ENCODE assay signal across 9 cellular contexts in genomic region chr12:109878749-109879148, GRCh38. TPM values are rescaled to one million over a fixed set of nuclear protein-coding genes. Genes with fewer than 3 reads are reported as not detected.
DNase-seq lines count a peak whose midpoint lies in the region; ATAC-seq lines count a peak whose summit lies in the region.
"Had no signal": no experiment of that assay in that cellular context is flagged by ENCODE, and none has a peak within 500 bp of the region (broad histone marks: within the 10 kb centered on the region; RNA-seq: fewer than 3 reads in every experiment).

No MANE protein-coding gene starts in this region.

- no peak overlapping the region for H3K27ac Mint-ChIP-seq in T-helper 2 cell treated with Interferon-gamma antibody and Interleukin-4, amounts not matched to agents 5 μg/mL and 100 μg/mL, for 36 hours
- H3K27ac Mint-ChIP-seq in activated T-helper 2 cell treated with anti-CD3 and anti-CD28 coated beads, Interferon-gamma antibody, Interleukin-2, Interleukin-4, amounts not matched to agents 10 μg/mL and 5 μg/mL and 100 μg/mL, durations not matched to agents 14 hours and 24 hours and 36 hours, result no peak overlapping the region
- H3K27ac Mint-ChIP-seq in stimulated activated naive CD8-positive, alpha-beta T cell treated with anti-CD3 and anti-CD28 coated beads, Interleukin-15, amount 100 ng/mL, for 72 hours, result peak overlapping the region in 1 of 2 donors; percentile 42

- peaks cover 10% of the 10 kb centered on the region for H3K27me3 Mint-ChIP-seq in T-helper 2 cell treated with Interferon-gamma antibody and Interleukin-4, amounts not matched to agents 5 μg/mL and 100 μg/mL, for 36 hours (ENCODE audit: low read depth)
- peaks cover 6% of the 10 kb centered on the region for H3K27me3 Mint-ChIP-seq in activated T-helper 2 cell treated with anti-CD3 and anti-CD28 coated beads, Interferon-gamma antibody, Interleukin-2, Interleukin-4, amounts not matched to agents 10 μg/mL and 5 μg/mL and 100 μg/mL, durations not matched to agents 14 hours and 24 hours and 36 hours (ENCODE audit: low read depth)
- H3K27me3 Mint-ChIP-seq in stimulated activated naive CD8-positive, alpha-beta T cell treated with anti-CD3 and anti-CD28 coated beads, Interleukin-15, amount 100 ng/mL, for 72 hours, result no peaks in the 10 kb centered on the region

- no peak overlapping the region for H3K27ac ChIP-seq in iPS-20b (ENCODE audit: low read length)

- peak overlapping the region; percentile 96 for H3K4me3 Mint-ChIP-seq in T-helper 2 cell treated with Interferon-gamma antibody and Interleukin-4, amounts not matched to agents 5 μg/mL and 100 μg/mL, for 36 hours
- H3K4me3 Mint-ChIP-seq in activated T-helper 2 cell treated with anti-CD3 and anti-CD28 coated beads, Interferon-gamma antibody, Interleukin-2, Interleukin-4, amounts not matched to agents 10 μg/mL and 5 μg/mL and 100 μg/mL, durations not matched to agents 14 hours and 24 hours and 36 hours (ENCODE audit: low read depth), result peak overlapping the region; percentile 94
- H3K4me3 Mint-ChIP-seq in stimulated activated naive CD8-positive, alpha-beta T cell treated with anti-CD3 and anti-CD28 coated beads, Interleukin-15, amount 100 ng/mL, for 72 hours, result peak overlapping the region; percentile 88 to 92

- H3K9me3 ChIP-seq in iPS-20b (ENCODE audit: insufficient read depth, low read depth, low read length), result no peaks in the 10 kb centered on the region

- H3K4me3 ChIP-seq in iPS-20b (ENCODE audit: low read length), result peak overlapping the region; percentile 80

- no peaks in the 10 kb centered on the region for H3K36me3 Mint-ChIP-seq in T-helper 2 cell treated with Interferon-gamma antibody and Interleukin-4, amounts not matched to agents 5 μg/mL and 100 μg/mL, for 36 hours (ENCODE audit: low read depth)
- H3K36me3 Mint-ChIP-seq in activated T-helper 2 cell treated with anti-CD3 and anti-CD28 coated beads, Interferon-gamma antibody, Interleukin-2, Interleukin-4, amounts not matched to agents 10 μg/mL and 5 μg/mL and 100 μg/mL, durations not matched to agents 14 hours and 24 hours and 36 hours (ENCODE audit: low read depth), result no peaks in the 10 kb centered on the region

- no peaks in the 10 kb centered on the region for H3K36me3 ChIP-seq in iPS-20b (ENCODE audit: insufficient read depth, low read depth, low read length)

- peaks cover 35% of the 10 kb centered on the region for H3K4me1 Mint-ChIP-seq in T-helper 2 cell treated with Interferon-gamma antibody and Interleukin-4, amounts not matched to agents 5 μg/mL and 100 μg/mL, for 36 hours (ENCODE audit: low read depth)
- H3K4me1 Mint-ChIP-seq in activated T-helper 2 cell treated with anti-CD3 and anti-CD28 coated beads, Interferon-gamma antibody, Interleukin-2, Interleukin-4, amounts not matched to agents 10 μg/mL and 5 μg/mL and 100 μg/mL, durations not matched to agents 14 hours and 24 hours and 36 hours (ENCODE audit: low read depth), result peaks cover 41% of the 10 kb centered on the region
- H3K4me1 Mint-ChIP-seq in stimulated activated naive CD8-positive, alpha-beta T cell treated with anti-CD3 and anti-CD28 coated beads, Interleukin-15, amount 100 ng/mL, for 72 hours, result peaks cover 54% of the 10 kb centered on the region

- H3K27me3 ChIP-seq in iPS-20b (ENCODE audit: insufficient read depth, low read length), result peaks cover 23% of the 10 kb centered on the region

- no peak for ATAC-seq in stimulated activated naive CD8-positive, alpha-beta T cell treated with anti-CD3 and anti-CD28 coated beads, Interleukin-15, amount 100 ng/mL, for 72 hours
- ATAC-seq in HG02642 (IDR thresholded peaks at IDR 0.05; ENCODE audit: poor library complexity, unreplicated experiment), result no peak
- no peak for ATAC-seq in HG03439 (IDR thresholded peaks at IDR 0.05; ENCODE audit: unreplicated experiment)

- peak overlapping the region; percentile 72; the same call in 1 of the 2 replicates for H3K9ac ChIP-seq in iPS-20b (ENCODE audit: low read depth, low read length)

- H3K4me1 ChIP-seq in iPS-20b (ENCODE audit: insufficient read depth, low read length), result peaks cover 15% of the 10 kb centered on the region

- intact Hi-C loops in activated T-helper 2 cell treated with anti-CD3 and anti-CD28 coated beads, Interferon-gamma antibody, Interleukin-2, Interleukin-4, amounts not matched to agents 10 μg/mL and 5 μg/mL and 100 μg/mL, durations not matched to agents 14 hours and 24 hours and 36 hours (cut with micrococcal nuclease), result no loop called here

- DNase-seq in T-helper 2 cell treated with Interferon-gamma antibody and Interleukin-4, amounts not matched to agents 5 μg/mL and 100 μg/mL, for 36 hours (ENCODE audit: low spot score), result no peak
- DNase-seq in T-helper 2 cell (no peak), NCI-H1092 treated with DMSO at 0.1 percent for 48 hours (lab: John Stamatoyannopoulos, UW) (no peak)
- no peak for DNase-seq in activated T-helper 2 cell treated with anti-CD3 and anti-CD28 coated beads, Interferon-gamma antibody, Interleukin-2, Interleukin-4, amounts not matched to agents 10 μg/mL and 5 μg/mL and 100 μg/mL, durations not matched to agents 14 hours and 24 hours and 36 hours (ENCODE audit: low spot score)
- DNase-seq in stimulated activated naive CD8-positive, alpha-beta T cell treated with anti-CD3 and anti-CD28 coated beads, Interleukin-15, amount 100 ng/mL, for 72 hours, result no peak

- no peaks in the 10 kb centered on the region for H3K9me3 Mint-ChIP-seq in T-helper 2 cell treated with Interferon-gamma antibody and Interleukin-4, amounts not matched to agents 5 μg/mL and 100 μg/mL, for 36 hours
- no peaks in the 10 kb centered on the region for H3K9me3 Mint-ChIP-seq in activated T-helper 2 cell treated with anti-CD3 and anti-CD28 coated beads, Interferon-gamma antibody, Interleukin-2, Interleukin-4, amounts not matched to agents 10 μg/mL and 5 μg/mL and 100 μg/mL, durations not matched to agents 14 hours and 24 hours and 36 hours
- no peaks in the 10 kb centered on the region for H3K9me3 Mint-ChIP-seq in stimulated activated naive CD8-positive, alpha-beta T cell treated with anti-CD3 and anti-CD28 coated beads, Interleukin-15, amount 100 ng/mL, for 72 hours

RNA-seq across cellular contexts. Expression of gene GLTP, which starts 1.6 kb away (rescaled TPM):
- total RNA-seq in activated T-helper 2 cell treated with anti-CD3 and anti-CD28 coated beads, Interferon-gamma antibody, Interleukin-2, Interleukin-4, amounts not matched to agents 10 μg/mL and 5 μg/mL and 100 μg/mL, durations not matched to agents 14 hours and 24 hours and 36 hours, result 26.6 and 27.2 TPM in 2 replicates

RNA-seq across cellular contexts. Expression of gene TCHP, which starts 21.3 kb away (rescaled TPM):
- total RNA-seq in activated T-helper 2 cell treated with anti-CD3 and anti-CD28 coated beads, Interferon-gamma antibody, Interleukin-2, Interleukin-4, amounts not matched to agents 10 μg/mL and 5 μg/mL and 100 μg/mL, durations not matched to agents 14 hours and 24 hours and 36 hours, result 26.0 and 32.6 TPM in 2 replicates

RNA-seq across cellular contexts. Expression of gene TRPV4, which starts 45.6 kb away (rescaled TPM):
- not detected in 2 replicates for total RNA-seq in activated T-helper 2 cell treated with anti-CD3 and anti-CD28 coated beads, Interferon-gamma antibody, Interleukin-2, Interleukin-4, amounts not matched to agents 10 μg/mL and 5 μg/mL and 100 μg/mL, durations not matched to agents 14 hours and 24 hours and 36 hours
- total RNA-seq: T-helper 1 cell treated with Interleukin-12 subunit alpha and Interleukin-12 subunit beta and Interleukin-4 antibody, amounts not matched to agents 30 ng/mL and 1 ng/mL, for 36 hours had no signal
